ENCODE assay signal across 8 cellular contexts in genomic region chr7:114922652-114923402, GRCh38. TPM values are rescaled to one million over a fixed set of nuclear protein-coding genes. Genes with fewer than 3 reads are reported as not detected.
DNase-seq lines count a peak whose midpoint lies in the region; ATAC-seq, FAIRE-seq and TF ChIP-seq lines count a peak whose summit lies in the region.

No MANE protein-coding gene starts in this region.

- H3K27ac Mint-ChIP-seq in astrocyte (ENCODE audit: unreplicated experiment), result peak overlapping the region; percentile 47

- H3K27me3 ChIP-seq in SK-N-SH (ENCODE audit: insufficient read depth) (peaks cover 24% of the 10 kb centered on the region; the same call in 1 of the 2 replicates), astrocyte (ENCODE audit: insufficient read depth, low read length) (no peaks in the 10 kb centered on the region), iPS-18a (ENCODE audit: control insufficient read depth, insufficient read depth, low read length) (peaks cover 11% of the 10 kb centered on the region), spleen (replicated peaks in 1 of 7) (no peaks in the 10 kb centered on the region)

- H3K4me3 ChIP-seq in SK-N-SH (ENCODE audit: low read depth in 2 of 2, low read length in 1 of 2) (peak overlapping the region; percentile 41 to 65), astrocyte (ENCODE audit: insufficient read depth, low read depth, low read length) (peak overlapping the region; percentile 80), iPS-18a (ENCODE audit: low read length) (peak overlapping the region; percentile 77), spleen (peak overlapping the region; percentile 62 to 84 (median 67))

- TF ChIP-seq RAD21 in SK-N-SH (IDR thresholded peaks at IDR 0.05; ENCODE audit: low read length), result no peak

- no peak for FAIRE-seq in astrocyte (lab: Jason Lieb, UNC)

- H3K9me3 Mint-ChIP-seq in astrocyte (ENCODE audit: unreplicated experiment), result no peaks in the 10 kb centered on the region

- H4K20me1 ChIP-seq in SK-N-SH (ENCODE audit: insufficient read depth), result no peaks in the 10 kb centered on the region
- H4K20me1 ChIP-seq in astrocyte (ENCODE audit: insufficient read depth, low read length), result no peaks in the 10 kb centered on the region

- DNase-seq in AML-193 (lab: John Stamatoyannopoulos, UW), result peak; percentile 55 to 65
- DNase-seq in SK-N-SH, result peak; percentile 53
- DNase-seq in astrocyte (ENCODE audit: low read depth), result peak; percentile 69
- peak; percentile 90 for DNase-seq in spleen
- no peak for DNase-seq in DMS114 treated with DMSO at 0.1 percent for 48 hours (lab: John Stamatoyannopoulos, UW; ENCODE audit: unreplicated experiment)

- intact Hi-C loops in spleen (cut with DNase I; ENCODE audit: low total_unique reads), result no loop called here

- no peaks in the 10 kb centered on the region for H3K27me3 Mint-ChIP-seq in astrocyte (ENCODE audit: low read depth, unreplicated experiment)

- H3K36me3 Mint-ChIP-seq in astrocyte (ENCODE audit: low read depth, unreplicated experiment), result no peaks in the 10 kb centered on the region

- H3K9me2 ChIP-seq in SK-N-SH, result no peaks in the 10 kb centered on the region

- no peak for TF ChIP-seq EP300 in SK-N-SH (IDR thresholded peaks at IDR 0.05; ENCODE audit: borderline replicate concordance in 1 of 2, low read depth in 1 of 2, low read length in 1 of 2)

- H3K4me1 ChIP-seq in SK-N-SH (ENCODE audit: control insufficient read depth in 1 of 2, insufficient read depth in 2 of 2, low read depth in 1 of 2, low read length in 1 of 2) (no peaks in the 10 kb centered on the region; a peak in 1 of 4 replicates), astrocyte (ENCODE audit: insufficient read depth, low read length) (peaks cover 5% of the 10 kb centered on the region), iPS-18a (ENCODE audit: control insufficient read depth, low read depth, low read length) (peaks cover 13% of the 10 kb centered on the region), spleen (peaks cover 26 to 70% (median 54%) of the 10 kb centered on the region in 6 donors)

- H3K27ac ChIP-seq in SK-N-SH (ENCODE audit: low read depth in 2 of 2, low read length in 1 of 2) (no peak overlapping the region), astrocyte (ENCODE audit: low read depth, low read length) (peak overlapping the region; percentile 78), iPS-18a (ENCODE audit: low read length) (no peak overlapping the region), spleen (peak overlapping the region; percentile 90 to 97 (median 94))

- H3K9me3 ChIP-seq in SK-N-SH (no peaks in the 10 kb centered on the region), astrocyte (ENCODE audit: insufficient read depth, low read depth, low read length) (no peaks in the 10 kb centered on the region), iPS-18a (ENCODE audit: control insufficient read depth, low read depth, low read length) (no peaks in the 10 kb centered on the region), spleen (no peaks in the 10 kb centered on the region)

- H3K4me2 ChIP-seq in SK-N-SH, result peak overlapping the region; percentile 83
- H3K4me2 ChIP-seq in astrocyte (ENCODE audit: low read length), result peak overlapping the region; percentile 89

- TF ChIP-seq CTCF in SK-N-SH (IDR thresholded peaks at IDR 0.05), result no peak
- no peak for TF ChIP-seq CTCF in astrocyte (IDR thresholded peaks at IDR 0.05; ENCODE audit: insufficient read depth, low read depth, low read length)
- TF ChIP-seq CTCF in spleen (IDR thresholded peaks at IDR 0.05 in 8 of 11, conservative IDR thresholded peaks at IDR 0.05 in 3 of 11), result no peak

- H3K4me3 Mint-ChIP-seq in astrocyte (ENCODE audit: unreplicated experiment), result peak overlapping the region; percentile 92

- 9% methylated on average over 32 of the region's 51 CpGs for WGBS in SK-N-SH (ENCODE audit: low lambda C conversion rate)
- 0 to 1% (median 0%) methylated on average over 42 to 51 of the region's 51 CpGs for WGBS in spleen, 5 donors

- H2AFZ ChIP-seq in SK-N-SH (ENCODE audit: low read depth) (peak overlapping the region; percentile 91; the same call in 1 of the 2 replicates), astrocyte (ENCODE audit: low read depth, low read length) (peak overlapping the region; percentile 93)

- CTCF ChIA-PET in SK-N-SH (lab: Yijun Ruan, JAX), result interaction anchor here (0.9 to 1.2 kb wide), 2 partner anchors 10 to 25 kb away, joined by 3 read pairs; no protein-coding TSS in a partner anchor

- POLR2A ChIA-PET in SK-N-SH (lab: Yijun Ruan, JAX), result no interaction called here

- H3K9ac ChIP-seq in SK-N-SH (peak overlapping the region; percentile 32; the same call in 1 of the 2 replicates), astrocyte (ENCODE audit: low read length) (peak overlapping the region; percentile 93), iPS-18a (ENCODE audit: low read length) (peak overlapping the region; percentile 74)

- H3F3A ChIP-seq in SK-N-SH (replicated peaks; ENCODE audit: insufficient read depth), result no peaks in the 10 kb centered on the region

- H3K36me3 ChIP-seq in SK-N-SH (replicated peaks in 1 of 2; ENCODE audit: control insufficient read depth in 1 of 2, insufficient read depth in 2 of 2, low read length in 1 of 2), result no peaks in the 10 kb centered on the region
- no peaks in the 10 kb centered on the region for H3K36me3 ChIP-seq in astrocyte (ENCODE audit: insufficient read depth, low read length)
- no peaks in the 10 kb centered on the region for H3K36me3 ChIP-seq in iPS-18a (ENCODE audit: control insufficient read depth, low read depth, low read length)
- H3K36me3 ChIP-seq in spleen, result no peaks in the 10 kb centered on the region

- H3K79me2 ChIP-seq in SK-N-SH (ENCODE audit: insufficient read depth) (no peaks in the 10 kb centered on the region), astrocyte (ENCODE audit: insufficient read depth, low read length) (peaks cover 38% of the 10 kb centered on the region)

- peak in 1 of 3 donors; percentile 42 for TF ChIP-seq POLR2A in spleen (IDR thresholded peaks at IDR 0.05)

- peaks cover 5% of the 10 kb centered on the region for H3K4me1 Mint-ChIP-seq in astrocyte (ENCODE audit: low read depth, unreplicated experiment)

- peak; percentile 47 for ATAC-seq in GM19324 (IDR thresholded peaks at IDR 0.05; ENCODE audit: low FRiP score, unreplicated experiment)
- ATAC-seq in HG03354 (IDR thresholded peaks at IDR 0.05; ENCODE audit: poor library complexity, severe bottlenecking, unreplicated experiment), result peak; percentile 43

TF ChIP-seq in SK-N-SH, 30 proteins besides CTCF, POLR2A, EP300 and RAD21 (continues in another document):
- TF ChIP-seq IRF3 (IDR thresholded peaks at IDR 0.05; ENCODE audit: low read depth, low read length), result no peak
- TF ChIP-seq USF2 (IDR thresholded peaks at IDR 0.05; ENCODE audit: borderline replicate concordance, low read depth, low read length), result no peak
- no peak for TF ChIP-seq TAF1 (IDR thresholded peaks at IDR 0.05; ENCODE audit: borderline replicate concordance, low read depth, low read length)
- TF ChIP-seq REST (IDR thresholded peaks at IDR 0.05; ENCODE audit: low read depth, low read length), result no peak
- TF ChIP-seq RXRA (IDR thresholded peaks at IDR 0.05; ENCODE audit: borderline replicate concordance, low read depth), result no peak
- TF ChIP-seq YY1 (IDR thresholded peaks at IDR 0.05; ENCODE audit: low read depth), result no peak
- no peak for TF ChIP-seq RFX5 (IDR thresholded peaks at IDR 0.05; ENCODE audit: low read length)
- no peak for TF ChIP-seq MEF2A (IDR thresholded peaks at IDR 0.05; ENCODE audit: borderline replicate concordance, low read depth)
- no peak for TF ChIP-seq ELF1 (IDR thresholded peaks at IDR 0.05)

RNA-seq across cellular contexts. Expression of gene MDFIC, which starts 0.9 kb away (rescaled TPM):
- polyA plus RNA-seq in SK-N-SH (2012; rRNA removed) (2.8 and 5.0 TPM in 2 replicates), spleen (10 to 100 TPM; 22.1 to 32.8 (median 26.2) TPM)
- polyA plus RNA-seq in SK-N-SH (2012; cell fraction: cytosol; rRNA removed), result 4.2 and 4.8 TPM in 2 replicates
- 0.79 and 1.9 TPM in 2 replicates for polyA plus RNA-seq in SK-N-SH (2012; cell fraction: nucleus; rRNA removed)
- total RNA-seq in astrocyte (17.7 and 20.3 TPM in 2 replicates), spleen (10 to 100 TPM; 39.0 to 97.3 (median 62.2) TPM)

Comparison
In these comparisons a context has a peak if more than half of its experiments do, and no peak if none do; other contexts are left out.
1. H3K27ac ChIP-seq: peak in astrocyte (single experiment) and spleen (8 of 8); none in SK-N-SH (0 of 2) and iPS-18a (single experiment).
2. H3K9ac ChIP-seq: peak in every context shown above with its lines; median percentile 93 in astrocyte; 74 in iPS-18a; 32 in SK-N-SH.
3. Peak in every context shown above with its lines, with median percentiles within 50 percentile points of each other: H3K4me3 ChIP-seq.